In genomic region chr5:132295505-132296411, GRCh38 we compare ENCODE assay signal across 8 cellular contexts. TPM values are rescaled to one million over a fixed set of nuclear protein-coding genes. Genes with fewer than 3 reads are reported as not detected.
A peak's percentile ranks its signal among the peaks of the same experiment; 100 is the strongest.
DNase-seq lines count a peak whose midpoint lies in the region; ATAC-seq and TF ChIP-seq lines count a peak whose summit lies in the region.

No MANE protein-coding gene starts in this region.

- H3K36me3 ChIP-seq in brain microvascular endothelial cell (replicated peaks): no peaks in the 10 kb centered on the region
- peaks cover 0 to under 1% of the 10 kb centered on the region in 2 experiments for H3K36me3 ChIP-seq in mesenchymal stem cell (ENCODE audit: control insufficient read depth in 1 of 2, insufficient read depth in 2 of 2, low read depth in 1 of 2, low read length in 2 of 2)

- in situ Hi-C loops in brain microvascular endothelial cell (cut with HindIII; ENCODE audit: low pct_ligation_motif_present, low sequenced_read_pairs): no loop called here

- H3K23ac ChIP-seq in mesenchymal stem cell (ENCODE audit: low read length in 2 of 2): no peak overlapping the region

- no peaks in the 10 kb centered on the region for H3K36me3 Mint-ChIP-seq in stimulated activated naive CD8-positive, alpha-beta T cell treated with anti-CD3 and anti-CD28 coated beads, Interleukin-15, Interleukin-2, amounts not matched to agents 100 ng/mL and 50 ng/mL, for 24 hours (ENCODE audit: low read depth)

- peaks cover 15% of the 10 kb centered on the region for H3K4me1 ChIP-seq in mesenchymal stem cell (ENCODE audit: control insufficient read depth, insufficient read depth, low read depth, low read length)

- peak overlapping the region; percentile 27 to 69 for H2BK12ac ChIP-seq in mesenchymal stem cell (ENCODE audit: low read length in 2 of 2)

- H3K79me1 ChIP-seq in mesenchymal stem cell (replicated peaks; ENCODE audit: low read length, poor library complexity, severe bottlenecking): peaks cover 29% of the 10 kb centered on the region

- peak overlapping the region; percentile 90 for H3K4me2 ChIP-seq in mesenchymal stem cell (ENCODE audit: low read length, poor library complexity, severe bottlenecking)

- H3K4me3 ChIP-seq in brain microvascular endothelial cell (ENCODE audit: low read depth, low read length) (peak overlapping the region; percentile 80), mesenchymal stem cell (ENCODE audit: insufficient read depth in 1 of 2, low read depth in 1 of 2, low read length in 2 of 2) (peak overlapping the region; percentile 82 to 92)

- no peak for TF ChIP-seq CTCF in brain microvascular endothelial cell (IDR thresholded peaks at IDR 0.05; ENCODE audit: low read depth, low read length, missing control alignments)

- peak overlapping the region; percentile 68 for H2AK5ac ChIP-seq in mesenchymal stem cell (ENCODE audit: low read length, severe bottlenecking)

- H3K18ac ChIP-seq in mesenchymal stem cell (ENCODE audit: low read depth in 1 of 2, low read length in 2 of 2): peak overlapping the region; percentile 16 to 40

- H3K14ac ChIP-seq in mesenchymal stem cell (ENCODE audit: low read length in 2 of 2): peak overlapping the region in 1 of 2 experiments; percentile 41

- no peak overlapping the region for H3K4ac ChIP-seq in mesenchymal stem cell (ENCODE audit: low read depth in 1 of 2, low read length in 2 of 2)

- no peak overlapping the region for H2BK120ac ChIP-seq in mesenchymal stem cell (ENCODE audit: low read depth, low read length)

- peaks cover 29% of the 10 kb centered on the region for H3K4me1 Mint-ChIP-seq in stimulated activated naive CD8-positive, alpha-beta T cell treated with anti-CD3 and anti-CD28 coated beads, Interleukin-15, Interleukin-2, amounts not matched to agents 100 ng/mL and 50 ng/mL, for 24 hours (ENCODE audit: low read depth)

- H3K9me3 ChIP-seq in mesenchymal stem cell (ENCODE audit: control insufficient read depth, low read length): no peaks in the 10 kb centered on the region

- no peaks in the 10 kb centered on the region for H3K27me3 ChIP-seq in brain microvascular endothelial cell (replicated peaks)
- no peaks in the 10 kb centered on the region for H3K27me3 ChIP-seq in mesenchymal stem cell (ENCODE audit: control insufficient read depth in 1 of 2, insufficient read depth in 1 of 2, low read length in 2 of 2)

- no peaks in the 10 kb centered on the region for H3K9me3 Mint-ChIP-seq in stimulated activated naive CD8-positive, alpha-beta T cell treated with anti-CD3 and anti-CD28 coated beads, Interleukin-15, Interleukin-2, amounts not matched to agents 100 ng/mL and 50 ng/mL, for 24 hours

- H4K91ac ChIP-seq in mesenchymal stem cell (ENCODE audit: low read length): peak overlapping the region; percentile 57

- H3K27ac ChIP-seq in brain microvascular endothelial cell: peak overlapping the region; percentile 94
- H3K27ac ChIP-seq in mesenchymal stem cell (ENCODE audit: low read length, poor library complexity, severe bottlenecking): no peak overlapping the region

- H2BK5ac ChIP-seq in mesenchymal stem cell (ENCODE audit: low read depth, low read length, poor library complexity, severe bottlenecking): no peak overlapping the region

- no peak for DNase-seq in stimulated activated naive CD8-positive, alpha-beta T cell treated with anti-CD3 and anti-CD28 coated beads, Interleukin-15, Interleukin-2, amounts not matched to agents 100 U/mL and 50 U/mL, for 24 hours
- DNase-seq in brain microvascular endothelial cell (no peak), mesenchymal stem cell (peak; percentile 18), NCI-H2081 (lab: John Stamatoyannopoulos, UW) (no peak), glomerular visceral epithelial cell (ENCODE audit: extremely low spot score) (no peak), NOMO-1 (lab: John Stamatoyannopoulos, UW; ENCODE audit: unreplicated experiment in 2 of 2) (no peak)

- H2AFZ ChIP-seq in mesenchymal stem cell (ENCODE audit: low read depth, low read length): no peak overlapping the region

- no peak for ATAC-seq in stimulated activated naive CD8-positive, alpha-beta T cell treated with anti-CD3 and anti-CD28 coated beads, Interleukin-15, Interleukin-2, amounts not matched to agents 100 U/mL and 50 U/mL, for 24 hours
- no peak for ATAC-seq in GM21390 (IDR thresholded peaks at IDR 0.05; ENCODE audit: unreplicated experiment)

- 81% methylated on average over 8 of the region's 8 CpGs for WGBS in mesenchymal stem cell

- H3K4me3 Mint-ChIP-seq in stimulated activated naive CD8-positive, alpha-beta T cell treated with anti-CD3 and anti-CD28 coated beads, Interleukin-15, Interleukin-2, amounts not matched to agents 100 ng/mL and 50 ng/mL, for 24 hours: peak overlapping the region; percentile 92

- H3K27ac Mint-ChIP-seq in stimulated activated naive CD8-positive, alpha-beta T cell treated with anti-CD3 and anti-CD28 coated beads, Interleukin-15, Interleukin-2, amounts not matched to agents 100 ng/mL and 50 ng/mL, for 24 hours: peak overlapping the region; percentile 78

- peak overlapping the region; percentile 70 for H4K8ac ChIP-seq in mesenchymal stem cell (ENCODE audit: low read length)

- H3K9ac ChIP-seq in mesenchymal stem cell (ENCODE audit: low read length): peak overlapping the region; percentile 92

- peak overlapping the region; percentile 44 for H2BK15ac ChIP-seq in mesenchymal stem cell (ENCODE audit: low read depth, poor library complexity, severe bottlenecking)

- H3K27me3 Mint-ChIP-seq in stimulated activated naive CD8-positive, alpha-beta T cell treated with anti-CD3 and anti-CD28 coated beads, Interleukin-15, Interleukin-2, amounts not matched to agents 100 ng/mL and 50 ng/mL, for 24 hours: peaks cover 11% of the 10 kb centered on the region

RNA-seq across cellular contexts. Expression of gene SLC22A4, which starts 1.6 kb away (rescaled TPM):
- polyA plus RNA-seq in mesenchymal stem cell (2013, experiment 1 of 2): 1.8 TPM
- polyA plus RNA-seq in mesenchymal stem cell (2013, experiment 2 of 2): 1.9 TPM

RNA-seq across cellular contexts. Expression of gene PDLIM4, which starts 38.3 kb away (rescaled TPM):
- polyA plus RNA-seq in mesenchymal stem cell (2013, experiment 1 of 2): 33.9 TPM
- polyA plus RNA-seq in mesenchymal stem cell (2013, experiment 2 of 2): 34.0 TPM
